Comparison of ENCODE assay signal across 1 cellular context in genomic region chr18:74551936-74552555, GRCh38.
TF ChIP-seq lines count a peak whose summit lies in the region.

No MANE protein-coding gene starts in this region.

TF ChIP-seq in GM23338, 12 proteins besides CTCF, POLR2A, EP300 and RAD21 (continued from another document):
- TF ChIP-seq, protein P1, sequence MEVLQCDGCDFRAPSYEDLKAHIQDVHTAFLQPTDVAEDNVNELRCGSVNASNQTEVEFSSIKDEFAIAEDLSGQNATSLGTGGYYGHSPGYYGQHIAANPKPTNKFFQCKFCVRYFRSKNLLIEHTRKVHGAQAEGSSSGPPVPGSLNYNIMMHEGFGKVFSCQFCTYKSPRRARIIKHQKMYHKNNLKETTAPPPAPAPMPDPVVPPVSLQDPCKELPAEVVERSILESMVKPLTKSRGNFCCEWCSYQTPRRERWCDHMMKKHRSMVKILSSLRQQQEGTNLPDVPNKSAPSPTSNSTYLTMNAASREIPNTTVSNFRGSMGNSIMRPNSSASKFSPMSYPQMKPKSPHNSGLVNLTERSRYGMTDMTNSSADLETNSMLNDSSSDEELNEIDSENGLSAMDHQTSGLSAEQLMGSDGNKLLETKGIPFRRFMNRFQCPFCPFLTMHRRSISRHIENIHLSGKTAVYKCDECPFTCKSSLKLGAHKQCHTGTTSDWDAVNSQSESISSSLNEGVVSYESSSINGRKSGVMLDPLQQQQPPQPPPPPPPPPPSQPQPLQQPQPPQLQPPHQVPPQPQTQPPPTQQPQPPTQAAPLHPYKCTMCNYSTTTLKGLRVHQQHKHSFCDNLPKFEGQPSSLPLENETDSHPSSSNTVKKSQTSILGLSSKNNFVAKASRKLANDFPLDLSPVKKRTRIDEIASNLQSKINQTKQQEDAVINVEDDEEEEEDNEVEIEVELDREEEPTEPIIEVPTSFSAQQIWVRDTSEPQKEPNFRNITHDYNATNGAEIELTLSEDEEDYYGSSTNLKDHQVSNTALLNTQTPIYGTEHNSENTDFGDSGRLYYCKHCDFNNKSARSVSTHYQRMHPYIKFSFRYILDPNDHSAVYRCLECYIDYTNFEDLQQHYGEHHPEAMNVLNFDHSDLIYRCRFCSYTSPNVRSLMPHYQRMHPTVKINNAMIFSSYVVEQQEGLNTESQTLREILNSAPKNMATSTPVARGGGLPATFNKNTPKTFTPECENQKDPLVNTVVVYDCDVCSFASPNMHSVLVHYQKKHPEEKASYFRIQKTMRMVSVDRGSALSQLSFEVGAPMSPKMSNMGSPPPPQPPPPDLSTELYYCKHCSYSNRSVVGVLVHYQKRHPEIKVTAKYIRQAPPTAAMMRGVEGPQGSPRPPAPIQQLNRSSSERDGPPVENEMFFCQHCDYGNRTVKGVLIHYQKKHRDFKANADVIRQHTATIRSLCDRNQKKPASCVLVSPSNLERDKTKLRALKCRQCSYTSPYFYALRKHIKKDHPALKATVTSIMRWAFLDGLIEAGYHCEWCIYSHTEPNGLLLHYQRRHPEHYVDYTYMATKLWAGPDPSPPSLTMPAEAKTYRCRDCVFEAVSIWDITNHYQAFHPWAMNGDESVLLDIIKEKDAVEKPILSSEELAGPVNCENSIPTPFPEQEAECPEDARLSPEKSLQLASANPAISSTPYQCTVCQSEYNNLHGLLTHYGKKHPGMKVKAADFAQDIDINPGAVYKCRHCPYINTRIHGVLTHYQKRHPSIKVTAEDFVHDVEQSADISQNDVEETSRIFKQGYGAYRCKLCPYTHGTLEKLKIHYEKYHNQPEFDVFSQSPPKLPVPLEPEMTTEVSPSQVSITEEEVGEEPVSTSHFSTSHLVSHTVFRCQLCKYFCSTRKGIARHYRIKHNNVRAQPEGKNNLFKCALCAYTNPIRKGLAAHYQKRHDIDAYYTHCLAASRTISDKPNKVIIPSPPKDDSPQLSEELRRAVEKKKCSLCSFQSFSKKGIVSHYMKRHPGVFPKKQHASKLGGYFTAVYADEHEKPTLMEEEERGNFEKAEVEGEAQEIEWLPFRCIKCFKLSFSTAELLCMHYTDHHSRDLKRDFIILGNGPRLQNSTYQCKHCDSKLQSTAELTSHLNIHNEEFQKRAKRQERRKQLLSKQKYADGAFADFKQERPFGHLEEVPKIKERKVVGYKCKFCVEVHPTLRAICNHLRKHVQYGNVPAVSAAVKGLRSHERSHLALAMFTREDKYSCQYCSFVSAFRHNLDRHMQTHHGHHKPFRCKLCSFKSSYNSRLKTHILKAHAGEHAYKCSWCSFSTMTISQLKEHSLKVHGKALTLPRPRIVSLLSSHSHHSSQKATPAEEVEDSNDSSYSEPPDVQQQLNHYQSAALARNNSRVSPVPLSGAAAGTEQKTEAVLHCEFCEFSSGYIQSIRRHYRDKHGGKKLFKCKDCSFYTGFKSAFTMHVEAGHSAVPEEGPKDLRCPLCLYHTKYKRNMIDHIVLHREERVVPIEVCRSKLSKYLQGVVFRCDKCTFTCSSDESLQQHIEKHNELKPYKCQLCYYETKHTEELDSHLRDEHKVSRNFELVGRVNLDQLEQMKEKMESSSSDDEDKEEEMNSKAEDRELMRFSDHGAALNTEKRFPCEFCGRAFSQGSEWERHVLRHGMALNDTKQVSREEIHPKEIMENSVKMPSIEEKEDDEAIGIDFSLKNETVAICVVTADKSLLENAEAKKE (CRISPR knock-in tag; IDR thresholded peaks at IDR 0.05) = no peak
- no peak for TF ChIP-seq EZH2phosphoT487 (IDR thresholded peaks at IDR 0.05; ENCODE audit: unreplicated experiment)
- no peak for TF ChIP-seq JUNB (IDR thresholded peaks at IDR 0.05; ENCODE audit: unreplicated experiment)
